ENCODE assay signal across 2 cellular contexts in the genomic region with DNA sequence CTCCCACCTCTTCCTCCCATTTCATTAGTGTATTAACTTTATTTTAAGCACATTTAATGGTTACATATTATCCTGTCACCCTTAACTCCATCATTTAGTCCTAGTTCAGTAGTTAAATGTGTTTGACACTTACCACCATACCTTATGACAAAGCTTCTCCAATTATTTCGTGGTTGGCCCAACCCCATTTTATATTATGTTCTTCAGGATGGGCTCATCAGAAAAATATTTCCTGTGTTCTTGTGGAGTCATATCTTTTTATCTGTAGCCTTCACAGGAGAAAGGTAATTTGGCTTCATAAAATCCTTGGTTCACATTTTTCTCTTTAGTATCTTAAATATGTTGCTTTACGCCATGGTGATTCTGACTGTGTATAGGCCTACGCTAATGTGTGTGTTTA.
TF ChIP-seq lines count a peak whose summit lies in the region.

No MANE protein-coding gene starts in this region.

TF ChIP-seq in SK-N-SH, 30 proteins besides CTCF, POLR2A, EP300 and RAD21 (continued from another document):
- TF ChIP-seq IRF3 (IDR thresholded peaks at IDR 0.05; ENCODE audit: low read depth, low read length) (no peak), YY1 (IDR thresholded peaks at IDR 0.05; ENCODE audit: low read depth) (no peak), FOSL2 (IDR thresholded peaks at IDR 0.05; ENCODE audit: borderline replicate concordance, low read depth) (0 out of 2 replicates have a peak, but pooled peaks have one; percentile 5)
- TF ChIP-seq, protein P1, sequence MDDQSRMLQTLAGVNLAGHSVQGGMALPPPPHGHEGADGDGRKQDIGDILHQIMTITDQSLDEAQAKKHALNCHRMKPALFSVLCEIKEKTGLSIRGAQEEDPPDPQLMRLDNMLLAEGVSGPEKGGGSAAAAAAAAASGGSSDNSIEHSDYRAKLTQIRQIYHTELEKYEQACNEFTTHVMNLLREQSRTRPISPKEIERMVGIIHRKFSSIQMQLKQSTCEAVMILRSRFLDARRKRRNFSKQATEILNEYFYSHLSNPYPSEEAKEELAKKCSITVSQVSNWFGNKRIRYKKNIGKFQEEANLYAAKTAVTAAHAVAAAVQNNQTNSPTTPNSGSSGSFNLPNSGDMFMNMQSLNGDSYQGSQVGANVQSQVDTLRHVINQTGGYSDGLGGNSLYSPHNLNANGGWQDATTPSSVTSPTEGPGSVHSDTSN (IDR thresholded peaks at IDR 0.05): peak; percentile 24; the same call in 1 of the 2 replicates

TF ChIP-seq in SK-N-SH treated with all-trans-retinoic acid at 6 μM for 48 hours, 23 proteins besides CTCF, POLR2A, EP300 and RAD21 (continued from another document):
- TF ChIP-seq, protein P2, sequence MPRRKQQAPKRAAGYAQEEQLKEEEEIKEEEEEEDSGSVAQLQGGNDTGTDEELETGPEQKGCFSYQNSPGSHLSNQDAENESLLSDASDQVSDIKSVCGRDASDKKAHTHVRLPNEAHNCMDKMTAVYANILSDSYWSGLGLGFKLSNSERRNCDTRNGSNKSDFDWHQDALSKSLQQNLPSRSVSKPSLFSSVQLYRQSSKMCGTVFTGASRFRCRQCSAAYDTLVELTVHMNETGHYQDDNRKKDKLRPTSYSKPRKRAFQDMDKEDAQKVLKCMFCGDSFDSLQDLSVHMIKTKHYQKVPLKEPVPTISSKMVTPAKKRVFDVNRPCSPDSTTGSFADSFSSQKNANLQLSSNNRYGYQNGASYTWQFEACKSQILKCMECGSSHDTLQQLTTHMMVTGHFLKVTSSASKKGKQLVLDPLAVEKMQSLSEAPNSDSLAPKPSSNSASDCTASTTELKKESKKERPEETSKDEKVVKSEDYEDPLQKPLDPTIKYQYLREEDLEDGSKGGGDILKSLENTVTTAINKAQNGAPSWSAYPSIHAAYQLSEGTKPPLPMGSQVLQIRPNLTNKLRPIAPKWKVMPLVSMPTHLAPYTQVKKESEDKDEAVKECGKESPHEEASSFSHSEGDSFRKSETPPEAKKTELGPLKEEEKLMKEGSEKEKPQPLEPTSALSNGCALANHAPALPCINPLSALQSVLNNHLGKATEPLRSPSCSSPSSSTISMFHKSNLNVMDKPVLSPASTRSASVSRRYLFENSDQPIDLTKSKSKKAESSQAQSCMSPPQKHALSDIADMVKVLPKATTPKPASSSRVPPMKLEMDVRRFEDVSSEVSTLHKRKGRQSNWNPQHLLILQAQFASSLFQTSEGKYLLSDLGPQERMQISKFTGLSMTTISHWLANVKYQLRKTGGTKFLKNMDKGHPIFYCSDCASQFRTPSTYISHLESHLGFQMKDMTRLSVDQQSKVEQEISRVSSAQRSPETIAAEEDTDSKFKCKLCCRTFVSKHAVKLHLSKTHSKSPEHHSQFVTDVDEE (CRISPR knock-in tag; IDR thresholded peaks at IDR 0.05): no peak
- TF ChIP-seq BACH2 (CRISPR knock-in tag; IDR thresholded peaks at IDR 0.05; ENCODE audit: borderline replicate concordance) (no peak), OSR1 (CRISPR knock-in tag; IDR thresholded peaks at IDR 0.05) (no peak), ISL1 (CRISPR knock-in tag; IDR thresholded peaks at IDR 0.05) (no peak), ZNF70 (CRISPR knock-in tag; IDR thresholded peaks at IDR 0.05) (no peak), TCF4 (CRISPR knock-in tag; IDR thresholded peaks at IDR 0.05; ENCODE audit: borderline replicate concordance) (no peak), CSRNP3 (CRISPR knock-in tag; IDR thresholded peaks at IDR 0.05) (no peak), PPARA (CRISPR knock-in tag; IDR thresholded peaks at IDR 0.05; ENCODE audit: borderline replicate concordance) (no peak), GLIS3 (CRISPR knock-in tag; IDR thresholded peaks at IDR 0.05) (no peak), ZFP3 (CRISPR knock-in tag; IDR thresholded peaks at IDR 0.05) (no peak), ZNF565 (CRISPR knock-in tag; conservative IDR thresholded peaks at IDR 0.05; ENCODE audit: low read depth) (no peak), ZNF8 (CRISPR knock-in tag; IDR thresholded peaks at IDR 0.05) (no peak), POU6F1 (CRISPR knock-in tag; IDR thresholded peaks at IDR 0.05; ENCODE audit: borderline replicate concordance, low read depth) (no peak), SNAI2 (CRISPR knock-in tag; IDR thresholded peaks at IDR 0.05) (no peak)
